16 cellular contexts compared by ENCODE assay signal in the genomic region with DNA sequence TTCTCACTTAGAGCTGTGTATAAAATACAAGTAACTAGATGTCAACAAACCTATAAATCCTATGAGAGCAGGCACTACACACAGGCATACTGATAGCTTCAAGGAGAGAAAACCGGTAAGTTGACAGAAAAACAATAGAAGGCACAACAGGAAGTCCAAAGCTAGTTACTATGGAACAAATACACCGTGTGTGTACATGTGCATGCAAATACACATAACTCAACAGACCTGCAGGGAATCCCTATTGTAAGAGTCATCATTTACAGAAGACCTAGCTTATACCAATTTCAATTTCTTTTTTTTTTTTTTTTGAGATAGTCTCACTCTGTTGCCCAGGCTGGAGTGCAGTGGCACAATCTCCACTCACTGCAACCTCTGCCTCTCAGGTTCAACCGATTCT. TPM values are rescaled to one million over a fixed set of nuclear protein-coding genes. Genes with fewer than 3 reads are reported as not detected.
DNase-seq lines count a peak whose midpoint lies in the region; ATAC-seq and TF ChIP-seq lines count a peak whose summit lies in the region.
"Had no signal": no experiment of that assay in that cellular context is flagged by ENCODE, and none has a peak within 500 bp of the region (broad histone marks: within the 10 kb centered on the region; RNA-seq: fewer than 3 reads in every experiment).

No MANE protein-coding gene starts in this region.

- ATAC-seq in gastrocnemius medialis (no peak), heart right ventricle (no peak), left ventricle myocardium superior (no peak), HG02852 (IDR thresholded peaks at IDR 0.05; ENCODE audit: unreplicated experiment) (no peak)
- ATAC-seq: GM12878 had no signal

- H3K27ac ChIP-seq in gastrocnemius medialis: peak overlapping the region in 3 of 4 donors; percentile 10 to 83 (median 83)
- H3K27ac ChIP-seq in heart right ventricle: no peak overlapping the region
- H3K27ac ChIP-seq: adrenal gland, C4-2B, GM23248, tibial nerve, VCaP had no signal

- H3K4me3 ChIP-seq in gastrocnemius medialis (no peak overlapping the region), heart right ventricle (no peak overlapping the region)
- H3K4me3 ChIP-seq: adrenal gland, GM12878, GM23248, tibial nerve had no signal

- H3K9me3 ChIP-seq in gastrocnemius medialis (no peaks in the 10 kb centered on the region), heart right ventricle (no peaks in the 10 kb centered on the region)
- H3K9me3 ChIP-seq: adrenal gland, tibial nerve had no signal

- H3K27me3 ChIP-seq in gastrocnemius medialis: no peaks in the 10 kb centered on the region
- no peaks in the 10 kb centered on the region for H3K27me3 ChIP-seq in heart right ventricle
- H3K27me3 ChIP-seq: adrenal gland, tibial nerve had no signal

- in situ Hi-C loops in gastrocnemius medialis (cut with MboI; ENCODE audit: low sequenced_read_pairs in 4 of 4): no loop called here

- H3K36me3 ChIP-seq in gastrocnemius medialis (no peaks in the 10 kb centered on the region), heart right ventricle (no peaks in the 10 kb centered on the region)
- H3K36me3 ChIP-seq: adrenal gland, tibial nerve had no signal

- H3K4me1 ChIP-seq in gastrocnemius medialis (peaks cover 63 to 92% of the 10 kb centered on the region in 2 donors), heart right ventricle (peaks cover 3 to 71% (median 54%) of the 10 kb centered on the region in 9 donors)

- no peak for TF ChIP-seq CTCF in gastrocnemius medialis (IDR thresholded peaks at IDR 0.05 in 4 of 5, conservative IDR thresholded peaks at IDR 0.05 in 1 of 5)
- no peak for TF ChIP-seq CTCF in heart right ventricle (IDR thresholded peaks at IDR 0.05)

- intact Hi-C loops in gastrocnemius medialis (cut with DNase I; ENCODE audit: low total_unique reads) (no loop called here), heart right ventricle (cut with DNase I) (no loop called here), left ventricle myocardium superior (cut with micrococcal nuclease) (no loop called here)

- TF ChIP-seq POLR2A in gastrocnemius medialis (IDR thresholded peaks at IDR 0.05): no peak

- peak; percentile 15 for DNase-seq in NCI-H748 (lab: John Stamatoyannopoulos, UW; ENCODE audit: unreplicated experiment)
- no peak for DNase-seq in NCI-H748 treated with DMSO at 0.1 percent for 48 hours (lab: John Stamatoyannopoulos, UW)
- DNase-seq in NCI-H345 treated with DMSO at 0.1 percent for 48 hours (lab: John Stamatoyannopoulos, UW; ENCODE audit: unreplicated experiment): peak; percentile 17
- peak; percentile 47 to 62 for DNase-seq in dermis microvascular lymphatic vessel endothelial cell (ENCODE audit: low read depth in 2 of 2)
- no peak for DNase-seq in gastrocnemius medialis
- no peak for DNase-seq in heart right ventricle
- DNase-seq in left ventricle myocardium superior: no peak
- DNase-seq: adrenal gland; central memory CD4-positive, alpha-beta T cell; GM23248; stimulated activated CD4-positive, alpha-beta T cell treated with anti-CD3 and anti-CD28 coated beads, Interleukin-4, amount 100 ng/mL, for 1 hour had no signal

- 63 to 81% methylated on average over 3 of the region's 3 CpGs for WGBS in heart right ventricle, 2 donors

RNA-seq across cellular contexts. Expression of a gene that starts 26.3 kb away (rescaled TPM):
- total RNA-seq in dermis microvascular lymphatic vessel endothelial cell (137 and 171 TPM in 2 replicates), gastrocnemius medialis (100 to 1,000 TPM; 121 to 241 (median 165) TPM), heart right ventricle (100 to 1,000 TPM in 3 of 10 donors, 10 to 100 TPM in 7; 73.4 to 122 (median 84.4) TPM), left ventricle myocardium superior (95.7 TPM)
- polyA plus RNA-seq in heart right ventricle: 10 to 100 TPM; 20.1 to 38.5 TPM

Comparison
In these comparisons a context has a peak if more than half of its experiments do, and no peak if none do; other contexts are left out.
1. DNase-seq: peak in NCI-H748 (single experiment), NCI-H345 treated with DMSO at 0.1 percent for 48 hours (single experiment) and dermis microvascular lymphatic vessel endothelial cell (2 of 2); none in NCI-H748 treated with DMSO at 0.1 percent for 48 hours (single experiment), gastrocnemius medialis (0 of 2), heart right ventricle (0 of 2) and left ventricle myocardium superior (single experiment).
2. H3K27ac ChIP-seq: peak in gastrocnemius medialis (3 of 4); none in heart right ventricle (0 of 10).